In the genomic region with DNA sequence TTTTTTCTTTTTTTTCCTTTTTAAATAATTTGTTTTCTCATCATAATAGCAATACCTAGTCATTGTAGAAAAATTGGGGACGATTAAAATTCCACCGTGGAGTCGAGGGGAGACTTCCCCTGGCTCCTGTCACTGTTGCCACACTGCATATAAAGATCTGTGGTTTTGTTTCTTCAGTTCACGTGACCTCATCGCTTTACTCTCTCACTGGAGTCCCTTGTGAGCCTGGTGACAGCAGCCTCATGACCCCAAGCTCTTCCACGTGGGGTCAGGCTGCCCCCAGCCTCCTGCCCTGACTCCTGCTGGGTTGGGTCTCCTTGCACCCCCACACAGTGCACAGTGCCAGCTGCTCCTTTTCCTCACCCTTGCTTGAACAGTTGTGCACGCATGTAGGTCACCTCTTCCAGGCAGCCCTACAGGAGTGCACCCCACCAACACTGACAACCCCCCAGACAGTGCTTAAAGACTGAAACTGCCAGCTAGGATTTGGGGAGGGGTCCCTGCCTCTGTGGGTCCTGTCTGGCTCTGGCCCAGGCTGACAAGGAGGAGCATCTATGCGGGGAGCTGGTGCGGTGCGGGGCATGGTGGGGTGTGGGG, we compare ENCODE assay signal across 16 cellular contexts. TPM values are rescaled to one million over a fixed set of nuclear protein-coding genes. Genes with fewer than 3 reads are reported as not detected.
DNase-seq lines count a peak whose midpoint lies in the region; ATAC-seq and TF ChIP-seq lines count a peak whose summit lies in the region.
"Had no signal": no experiment of that assay in that cellular context is flagged by ENCODE, and none has a peak within 500 bp of the region (broad histone marks: within the 10 kb centered on the region; RNA-seq: fewer than 3 reads in every experiment).

No MANE protein-coding gene starts in this region.

- H3K27me3 Mint-ChIP-seq in CD4-positive, CD25-positive, alpha-beta regulatory T cell: peaks cover 6% of the 10 kb centered on the region
- no peaks in the 10 kb centered on the region for H3K27me3 Mint-ChIP-seq in T-helper 17 cell

- no peak for TF ChIP-seq CTCF in left lung (IDR thresholded peaks at IDR 0.05)

- H3K36me3 ChIP-seq in CD4-positive, CD25-positive, alpha-beta regulatory T cell (ENCODE audit: control insufficient read depth, insufficient read depth, low read length): no peaks in the 10 kb centered on the region
- no peaks in the 10 kb centered on the region for H3K36me3 ChIP-seq in left lung
- H3K36me3 ChIP-seq: breast epithelium, upper lobe of left lung had no signal

- no peak overlapping the region for H3K27ac ChIP-seq in CD4-positive, CD25-positive, alpha-beta regulatory T cell (ENCODE audit: insufficient read depth, low read length, poor library complexity, severe bottlenecking)
- no peak overlapping the region for H3K27ac ChIP-seq in left lung
- H3K27ac ChIP-seq: breast epithelium, upper lobe of left lung had no signal

- H3K4me3 ChIP-seq in CD4-positive, CD25-positive, alpha-beta regulatory T cell (ENCODE audit: low read depth, low read length): no peak overlapping the region
- no peak overlapping the region for H3K4me3 ChIP-seq in left lung
- H3K4me3 ChIP-seq: breast epithelium, lung, upper lobe of left lung had no signal

- no peaks in the 10 kb centered on the region for H3K36me3 Mint-ChIP-seq in CD4-positive, CD25-positive, alpha-beta regulatory T cell
- no peaks in the 10 kb centered on the region for H3K36me3 Mint-ChIP-seq in T-helper 17 cell (ENCODE audit: low read depth)

- H3K27ac Mint-ChIP-seq in CD4-positive, CD25-positive, alpha-beta regulatory T cell: peak overlapping the region; percentile 55 to 93 (median 81)
- peak overlapping the region; percentile 24 for H3K27ac Mint-ChIP-seq in T-helper 17 cell

- H3K9me3 ChIP-seq in CD4-positive, CD25-positive, alpha-beta regulatory T cell (ENCODE audit: control insufficient read depth in 2 of 2, low read length in 2 of 2): no peaks in the 10 kb centered on the region
- H3K9me3 ChIP-seq in T-helper 17 cell (ENCODE audit: control insufficient read depth, low read length, poor library complexity, severe bottlenecking) (no peaks in the 10 kb centered on the region), left lung (no peaks in the 10 kb centered on the region)
- H3K9me3 ChIP-seq: breast epithelium, upper lobe of left lung had no signal

- peaks cover 0 to 35% (median 21%) of the 10 kb centered on the region in 4 donors for H3K4me1 Mint-ChIP-seq in CD4-positive, CD25-positive, alpha-beta regulatory T cell
- peaks cover 27% of the 10 kb centered on the region for H3K4me1 Mint-ChIP-seq in T-helper 17 cell

- intact Hi-C loops in left lung (cut with DNase I): no loop called here

- peaks cover 37% of the 10 kb centered on the region for H3K4me1 ChIP-seq in CD4-positive, CD25-positive, alpha-beta regulatory T cell (ENCODE audit: control insufficient read depth, insufficient read depth, low read length, poor library complexity, severe bottlenecking)
- peaks cover 0 to 15% of the 10 kb centered on the region in 2 donors for H3K4me1 ChIP-seq in left lung
- H3K4me1 ChIP-seq: upper lobe of left lung had no signal

- ATAC-seq in CD4-positive, CD25-positive, alpha-beta regulatory T cell (ENCODE audit: low read depth in 2 of 2): peak; percentile 59 to 67
- ATAC-seq in T-helper 17 cell (peak; percentile 76), left lung (peak; percentile 4), HG02759 (IDR thresholded peaks at IDR 0.05; ENCODE audit: unreplicated experiment) (no peak), GM21526 (IDR thresholded peaks at IDR 0.05; ENCODE audit: low FRiP score, unreplicated experiment) (no peak), GM18498 (IDR thresholded peaks at IDR 0.05; ENCODE audit: unreplicated experiment) (no peak)

- no peaks in the 10 kb centered on the region for H3K27me3 ChIP-seq in CD4-positive, CD25-positive, alpha-beta regulatory T cell (ENCODE audit: control insufficient read depth, insufficient read depth, low read length)
- H3K27me3 ChIP-seq in left lung: peaks cover 0 to 18% of the 10 kb centered on the region in 2 donors
- H3K27me3 ChIP-seq: breast epithelium, upper lobe of left lung had no signal

- peak in 2 of 3 donors; percentile 25 to 41 for DNase-seq in CD4-positive, CD25-positive, alpha-beta regulatory T cell
- DNase-seq in KBM-7 (peak; percentile 53), T-helper 17 cell (no peak), left lung (no peak), OCI-M2 (lab: John Stamatoyannopoulos, UW; ENCODE audit: unreplicated experiment) (no peak)
- DNase-seq: effector CD8-positive, alpha-beta T cell; GDM1; MM.1S; stimulated activated CD4-positive, alpha-beta T cell treated with anti-CD3 and anti-CD28 coated beads, Interleukin-1b, Interleukin-23, amount 100 ng/mL, for 48 hours; stimulated activated CD8-positive, alpha-beta memory T cell treated with anti-CD3 and anti-CD28 coated beads, Interleukin-4, amount 100 ng/mL, for 48 hours had no signal

- in situ Hi-C loops in KBM-7 (cut with MboI; ENCODE audit: low pct_unique_long_range_greater_than_20kb, low sequenced_read_pairs): no loop called here

- H3K4me3 Mint-ChIP-seq in CD4-positive, CD25-positive, alpha-beta regulatory T cell: peak overlapping the region in 3 of 4 donors; percentile 29 to 81 (median 43)
- peak overlapping the region; percentile 80 for H3K4me3 Mint-ChIP-seq in T-helper 17 cell

- H3K9me3 Mint-ChIP-seq in CD4-positive, CD25-positive, alpha-beta regulatory T cell: no peaks in the 10 kb centered on the region

RNA-seq across cellular contexts. Expression of a gene that starts 7.3 kb away (rescaled TPM):
- total RNA-seq in CD4-positive, CD25-positive, alpha-beta regulatory T cell: 22.7 TPM
- polyA plus RNA-seq in CD4-positive, CD25-positive, alpha-beta regulatory T cell: 1 to 10 TPM in 1 of 4 donors, under 1 TPM in 3; 0.47 to 3.1 (median 0.74) TPM
- total RNA-seq in T-helper 17 cell (10 to 100 TPM; 24.0 to 26.2 TPM), left lung (10 to 100 TPM; 53.0 to 61.8 TPM)

Comparison
In these comparisons a context has a peak if more than half of its experiments do, and no peak if none do; other contexts are left out.
1. ATAC-seq: peak in CD4-positive, CD25-positive, alpha-beta regulatory T cell (2 of 2), T-helper 17 cell (single experiment) and left lung (single experiment); none in HG02759 (single experiment), GM21526 (single experiment) and GM18498 (single experiment).
2. DNase-seq: peak in CD4-positive, CD25-positive, alpha-beta regulatory T cell (2 of 3) and KBM-7 (single experiment); none in T-helper 17 cell (0 of 3), left lung (0 of 2) and OCI-M2 (single experiment).